ENCODE assay signal across 8 cellular contexts in genomic region chr7:66237876-66238617, GRCh38. TPM values are rescaled to one million over a fixed set of nuclear protein-coding genes. Genes with fewer than 3 reads are reported as not detected.
A peak's percentile ranks its signal among the peaks of the same experiment; 100 is the strongest.
DNase-seq lines count a peak whose midpoint lies in the region; ATAC-seq and TF ChIP-seq lines count a peak whose summit lies in the region.
"Not testable (repeated sequence)": the region's sequence is repeated elsewhere in the genome, so short reads cannot be mapped to it uniquely, and the experiment has no call there.

No MANE protein-coding gene starts in this region.

- H3K36me3 ChIP-seq in breast epithelium; mucosa of descending colon (ENCODE audit: low read depth); transverse colon: not testable (repeated sequence)

- 34 to 38% methylated on average over 5 to 7 of the region's 7 CpGs for WGBS in transverse colon (ENCODE audit: low coverage in 1 of 2), 2 donors

- H3K27ac ChIP-seq in breast epithelium (peak overlapping the region; percentile 20 to 29), transverse colon (peak overlapping the region in 3 of 4 donors; percentile 42 to 50 (median 50))

- not testable (repeated sequence) for H3K9me3 ChIP-seq in breast epithelium, mucosa of descending colon, transverse colon

- TF ChIP-seq POLR2A in breast epithelium (IDR thresholded peaks at IDR 0.05); transverse colon (IDR thresholded peaks at IDR 0.05): not testable (repeated sequence)

- DNase-seq in HK-2 (ENCODE audit: unreplicated experiment) (peak; percentile 29), kidney glomerular epithelial cell (lab: John Stamatoyannopoulos, UW) (peak; percentile 61)
- not testable (repeated sequence) for DNase-seq in breast epithelium (ENCODE audit: low spot score in 2 of 2); mucosa of descending colon; transverse colon

- not testable (repeated sequence) for H3K4me1 ChIP-seq in breast epithelium; mucosa of descending colon (ENCODE audit: low read depth)
- peaks cover 8 to 22% (median 19%) of the 10 kb centered on the region in 4 donors for H3K4me1 ChIP-seq in transverse colon

- peak; percentile 83 for ATAC-seq in GM19438 (IDR thresholded peaks at IDR 0.05; ENCODE audit: low read depth, unreplicated experiment)
- ATAC-seq in HG02798 (IDR thresholded peaks at IDR 0.05; ENCODE audit: poor library complexity, unreplicated experiment): peak; percentile 67
- ATAC-seq in mucosa of descending colon: peak; percentile 56

- not testable (repeated sequence) for TF ChIP-seq EP300 in transverse colon (IDR thresholded peaks at IDR 0.05; ENCODE audit: low read depth)

- H3K4me3 ChIP-seq in GM08714 (ENCODE audit: low read length): peak overlapping the region; percentile 36; the same call in 1 of the 2 replicates
- not testable (repeated sequence) for H3K4me3 ChIP-seq in breast epithelium, mucosa of descending colon, transverse colon

- intact Hi-C loops in breast epithelium (cut with DNase I; ENCODE audit: low total_unique reads); mucosa of descending colon (cut with DNase I, micrococcal nuclease); transverse colon (cut with DNase I; ENCODE audit: low total_unique reads): not testable (repeated sequence)

- in situ Hi-C loops in transverse colon (cut with MboI; ENCODE audit: low pct_ligation_motif_present in 1 of 4, low pct_unique_long_range_greater_than_20kb in 1 of 4, low sequenced_read_pairs in 3 of 4): not testable (repeated sequence)

- not testable (repeated sequence) for H3K27me3 ChIP-seq in breast epithelium, transverse colon

- TF ChIP-seq CTCF in breast epithelium (IDR thresholded peaks at IDR 0.05); mucosa of descending colon (IDR thresholded peaks at IDR 0.05); transverse colon (IDR thresholded peaks at IDR 0.05): not testable (repeated sequence)

RNA-seq across cellular contexts. Expression of gene TPST1, which starts 32.9 kb away (rescaled TPM):
- total RNA-seq in breast epithelium (10 to 100 TPM; 23.2 to 34.4 (median 23.3) TPM), mucosa of descending colon (10 to 100 TPM in 1 of 3 donors, 1 to 10 TPM in 2; 3.5 to 15.0 (median 8.5) TPM), transverse colon (10 to 100 TPM in 2 of 4 donors, 1 to 10 TPM in 2; 1.5 to 28.3 (median 9.7) TPM)
